Comparison of ENCODE assay signal across 27 cellular contexts in genomic region chr1:213661346-213661745, GRCh38.
"Had no signal": no experiment of that assay in that cellular context is flagged by ENCODE, and none has a peak within 500 bp of the region (broad histone marks: within the 10 kb centered on the region; RNA-seq: fewer than 3 reads in every experiment).

No MANE protein-coding gene starts in this region.

- H3K4me3 ChIP-seq: colonic mucosa, left lung, tibial nerve, uterus had no signal

- H3K36me3 Mint-ChIP-seq: activated CD8-positive, alpha-beta memory T cell treated with anti-CD3 and anti-CD28 coated beads, Interleukin-2, amount 10 ng/mL, durations not matched to agents 7 days and 5 days; brain had no signal

- H3K9me3 ChIP-seq: colonic mucosa, left lung, tibial nerve, uterus had no signal

- H3K4me3 Mint-ChIP-seq: activated CD8-positive, alpha-beta memory T cell treated with anti-CD3 and anti-CD28 coated beads, Interleukin-2, amount 10 ng/mL, durations not matched to agents 7 days and 5 days; activated T-helper 17 cell treated with anti-CD3 and anti-CD28 coated beads, Interleukin-2, amount 50 U/mL, for 72 hours; brain; central memory CD8-positive, alpha-beta T cell; endodermal cell; nephron; T-helper 1 cell treated with Interleukin-12 subunit alpha and Interleukin-12 subunit beta and Interleukin-4 antibody, amounts not matched to agents 30 μg/mL and 1 μg/mL, for 36 hours had no signal

- H3K36me3 ChIP-seq: colonic mucosa, left lung, tibial nerve, uterus had no signal

- DNase-seq: activated CD4-positive, alpha-beta T cell treated with anti-CD3 and anti-CD28 coated beads for 1 hour; activated CD4-positive, alpha-beta T cell treated with anti-CD3 and anti-CD28 coated beads, Interleukin-2, amount 50 U/mL, for 48 hours; activated CD8-positive, alpha-beta memory T cell treated with anti-CD3 and anti-CD28 coated beads, Interleukin-2, amount 10 ng/mL, durations not matched to agents 7 days and 5 days; activated naive CD4-positive, alpha-beta T cell treated with Interleukin-2 at 50 U/mL for 16 hours; anterior cingulate cortex; colonic mucosa; endodermal cell; glutamatergic neuron; hypothalamus; left lung; midbrain; nucleus accumbens; posterior cingulate gyrus; stimulated activated CD4-positive, alpha-beta T cell treated with anti-CD3 and anti-CD28 coated beads, Interleukin-12 subunit alpha, Interleukin-12 subunit beta, amount 100 ng/mL, for 4 hours; stimulated activated CD4-positive, alpha-beta T cell treated with anti-CD3 and anti-CD28 coated beads, Interleukin-1b, Interleukin-23, amount 100 ng/mL, for 48 hours; stimulated activated CD8-positive, alpha-beta memory T cell treated with anti-CD3 and anti-CD28 coated beads, Interleukin-4, amount 100 ng/mL, for 48 hours; stimulated activated naive CD4-positive, alpha-beta T cell treated with Interleukin-2 at 50 U/mL for 16 hours; uterus had no signal

- H3K27ac ChIP-seq: colonic mucosa, epithelial cell of prostate, foreskin keratinocyte, left lung, tibial nerve, uterus, VCaP had no signal

- H3K27me3 ChIP-seq: colonic mucosa, foreskin keratinocyte, left lung, tibial nerve, uterus had no signal

- H3K4me1 ChIP-seq: foreskin keratinocyte, left lung, tibial nerve, uterus had no signal

- H3K27ac Mint-ChIP-seq: activated CD8-positive, alpha-beta memory T cell treated with anti-CD3 and anti-CD28 coated beads, Interleukin-2, amount 10 ng/mL, durations not matched to agents 7 days and 5 days; activated T-helper 17 cell treated with anti-CD3 and anti-CD28 coated beads, Interleukin-2, amount 50 U/mL, for 72 hours; brain; endodermal cell; nephron; T-helper 1 cell treated with Interleukin-12 subunit alpha and Interleukin-12 subunit beta and Interleukin-4 antibody, amounts not matched to agents 30 μg/mL and 1 μg/mL, for 36 hours had no signal

- H3K27me3 Mint-ChIP-seq: activated CD8-positive, alpha-beta memory T cell treated with anti-CD3 and anti-CD28 coated beads, Interleukin-2, amount 10 ng/mL, durations not matched to agents 7 days and 5 days; activated T-helper 17 cell treated with anti-CD3 and anti-CD28 coated beads, Interleukin-2, amount 50 U/mL, for 72 hours had no signal

- H3K9me3 Mint-ChIP-seq: activated T-helper 17 cell treated with anti-CD3 and anti-CD28 coated beads, Interleukin-2, amount 50 U/mL, for 72 hours; brain; endodermal cell; nephron; T-helper 1 cell treated with Interleukin-12 subunit alpha and Interleukin-12 subunit beta and Interleukin-4 antibody, amounts not matched to agents 30 μg/mL and 1 μg/mL, for 36 hours had no signal

- ATAC-seq: activated CD8-positive, alpha-beta memory T cell treated with anti-CD3 and anti-CD28 coated beads, Interleukin-2, amount 10 ng/mL, durations not matched to agents 7 days and 5 days; activated T-helper 17 cell treated with anti-CD3 and anti-CD28 coated beads, Interleukin-2, amount 50 U/mL, for 72 hours; foreskin keratinocyte; left lung had no signal

- H3K4me1 Mint-ChIP-seq: activated CD8-positive, alpha-beta memory T cell treated with anti-CD3 and anti-CD28 coated beads, Interleukin-2, amount 10 ng/mL, durations not matched to agents 7 days and 5 days; activated T-helper 17 cell treated with anti-CD3 and anti-CD28 coated beads, Interleukin-2, amount 50 U/mL, for 72 hours; brain; central memory CD8-positive, alpha-beta T cell; nephron had no signal
